Comparison of ENCODE assay signal across 24 cellular contexts in genomic region chrX:22662776-22663175, GRCh38.
"Had no signal": no experiment of that assay in that cellular context is flagged by ENCODE, and none has a peak within 500 bp of the region (broad histone marks: within the 10 kb centered on the region; RNA-seq: fewer than 3 reads in every experiment).

No MANE protein-coding gene starts in this region.

- H3K4me1 ChIP-seq: gastroesophageal sphincter, heart left ventricle, lower lobe of right lung, parathyroid adenoma, prostate gland, right atrium auricular region, stomach, thyroid gland had no signal

- H3K9me3 ChIP-seq: gastroesophageal sphincter, heart left ventricle, lower lobe of right lung, neutrophil, prostate gland, right atrium auricular region, stomach, thyroid gland had no signal

- ATAC-seq: effector memory CD8-positive, alpha-beta T cell; esophagus mucosa; gastroesophageal sphincter; heart left ventricle; left ventricle myocardium superior; lower lobe of right lung; natural killer cell treated with Interleukin-12 subunit alpha and Interleukin-12 subunit beta and Interleukin-15 and Interleukin-18, amount 100 ng/mL, for 72 hours; sciatic nerve; stimulated activated effector memory CD8-positive, alpha-beta T cell treated with anti-CD3 and anti-CD28 coated beads, Interleukin-12 subunit alpha, Interleukin-12 subunit beta, amount 100 ng/mL, for 72 hours had no signal

- H3K27me3 ChIP-seq: gastroesophageal sphincter, heart left ventricle, hepatocyte, neutrophil, right atrium auricular region, stomach, thyroid gland had no signal

- H3K36me3 ChIP-seq: gastroesophageal sphincter, heart left ventricle, lower lobe of right lung, neutrophil, prostate gland, right atrium auricular region, stomach, thyroid gland had no signal

- H3K4me3 ChIP-seq: gastroesophageal sphincter, heart left ventricle, hepatocyte, lower lobe of right lung, prostate gland, right atrium auricular region, stomach, thyroid gland had no signal

- DNase-seq: cerebellar nuclear complex; cortex of kidney; effector memory CD8-positive, alpha-beta T cell; foreskin fibroblast; heart left ventricle; kidney glomerular epithelial cell; left ventricle myocardium superior; lower lobe of right lung; stimulated activated CD4-positive, alpha-beta T cell treated with anti-CD3 and anti-CD28 coated beads, Interleukin-2, amount 100 ng/mL, for 24 hours; stimulated activated CD4-positive, alpha-beta T cell treated with anti-CD3 and anti-CD28 coated beads, Interleukin-4, amount 100 ng/mL, for 24 hours; stimulated activated naive CD4-positive, alpha-beta T cell treated with Interleukin-2 at 50 U/mL for 16 hours; stomach; thyroid gland; trophoblast cell had no signal

- H3K27ac ChIP-seq: gastroesophageal sphincter, heart left ventricle, hepatocyte, lower lobe of right lung, neutrophil, parathyroid adenoma, prostate gland, right atrium auricular region, stomach, thyroid gland had no signal
